In the genomic region with DNA sequence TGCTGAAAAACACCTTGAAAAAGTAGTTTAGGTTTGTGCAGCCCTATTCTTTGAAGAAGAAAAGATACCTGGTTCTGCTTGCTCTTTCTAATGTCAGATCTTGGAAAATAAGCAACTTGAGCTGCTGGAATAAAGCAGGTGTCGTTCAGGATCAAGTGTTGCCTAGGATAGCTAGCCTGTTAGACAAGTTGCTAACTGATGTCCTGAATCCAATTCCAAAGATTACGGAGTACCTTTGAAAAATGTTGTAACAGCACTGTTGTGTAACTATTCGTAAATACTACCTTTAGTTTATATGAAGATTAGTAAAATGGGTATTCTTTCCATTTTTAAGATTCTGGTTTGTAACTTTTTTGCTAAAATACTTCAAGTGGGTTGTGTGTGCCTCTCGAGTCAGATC, we compare ENCODE assay signal across 14 cellular contexts.
DNase-seq lines count a peak whose midpoint lies in the region; ATAC-seq and TF ChIP-seq lines count a peak whose summit lies in the region.
"Had no signal": no experiment of that assay in that cellular context is flagged by ENCODE, and none has a peak within 500 bp of the region (broad histone marks: within the 10 kb centered on the region; RNA-seq: fewer than 3 reads in every experiment).

No MANE protein-coding gene starts in this region.

- no peak overlapping the region for H2BK15ac ChIP-seq in mesendoderm (replicated peaks; ENCODE audit: low read depth)

- 0 out of 2 replicates have a peak overlapping the region, but pooled peaks have one; percentile 12 for H3K4me2 ChIP-seq in PC-9
- H3K4me2 ChIP-seq in mesendoderm (ENCODE audit: low read length) = no peak overlapping the region

- DNase-seq in PC-9 (no peak), epithelial cell of prostate (ENCODE audit: low read depth, low spot score) (no peak), mesendoderm (no peak), tibial artery (no peak), putamen (ENCODE audit: low spot score) (no peak), mesenteric fat pad (ENCODE audit: low spot score) (no peak)
- DNase-seq: activated CD4-positive, alpha-beta T cell treated with anti-CD3 and anti-CD28 coated beads for 48 hours; CD4-positive, alpha-beta memory T cell; NCI-H1092 treated with DMSO at 0.1 percent for 48 hours; NCI-H446 treated with DMSO at 0.1 percent for 48 hours; stimulated activated naive CD4-positive, alpha-beta T cell; T-helper 17 cell had no signal

- H3K18ac ChIP-seq in mesendoderm (ENCODE audit: low read length) = peak overlapping the region; percentile 60

- peaks cover 24% of the 10 kb centered on the region for H3F3A ChIP-seq in PC-9 (ENCODE audit: insufficient read depth, low read depth)

- H3K56ac ChIP-seq in mesendoderm (ENCODE audit: low read length) = no peak overlapping the region

- H3K23ac ChIP-seq in mesendoderm (ENCODE audit: low read length) = no peak overlapping the region

- ATAC-seq in GM18498 (IDR thresholded peaks at IDR 0.05; ENCODE audit: unreplicated experiment) = no peak
- ATAC-seq: activated T-helper 17 cell treated with anti-CD3 and anti-CD28 coated beads, Interleukin-2, amount 50 U/mL, for 72 hours; T-helper 17 cell had no signal

- H4K20me1 ChIP-seq in PC-9 (ENCODE audit: insufficient read depth) = no peaks in the 10 kb centered on the region

- no peak overlapping the region for H2AK5ac ChIP-seq in mesendoderm (ENCODE audit: low read length)

- H3K79me1 ChIP-seq in mesendoderm (ENCODE audit: low read length) = no peaks in the 10 kb centered on the region

- no peak overlapping the region for H3K9ac ChIP-seq in mesendoderm (ENCODE audit: low read length)

- no peaks in the 10 kb centered on the region for H3K36me3 ChIP-seq in PC-9 (ENCODE audit: low read depth)
- no peaks in the 10 kb centered on the region for H3K36me3 ChIP-seq in mesendoderm (ENCODE audit: control insufficient read depth, insufficient read depth, low read length)
- H3K36me3 ChIP-seq in tibial artery = no peaks in the 10 kb centered on the region

- CTCF ChIA-PET in PC-9 (lab: Charles Lee) = interaction anchor here (0.6 kb wide), 1 partner anchor 38 kb away, joined by 4 read pairs; no protein-coding TSS in a partner anchor

- peaks cover 5% of the 10 kb centered on the region for H3K9me3 ChIP-seq in PC-9 (ENCODE audit: insufficient read depth, low read depth)
- H3K9me3 ChIP-seq in tibial artery = no peaks in the 10 kb centered on the region

- H3K4me3 ChIP-seq in PC-9 = no peak overlapping the region
- H3K4me3 ChIP-seq in mesendoderm (ENCODE audit: low read length) = no peak overlapping the region
- H3K4me3 ChIP-seq in tibial artery = no peak overlapping the region

- no peak for TF ChIP-seq CTCF in PC-9 (conservative IDR thresholded peaks at IDR 0.05)
- TF ChIP-seq CTCF in tibial artery (IDR thresholded peaks at IDR 0.05) = no peak

- WGBS in mesendoderm (ENCODE audit: extremely low coverage, insufficient coverage, low lambda C conversion rate) = no CpG with 5 or more reads among the region's 4 CpGs

- H2BK5ac ChIP-seq in mesendoderm (ENCODE audit: low read length) = no peak overlapping the region

- no peak overlapping the region for H4K8ac ChIP-seq in mesendoderm (ENCODE audit: low read depth, low read length)

- H3K79me2 ChIP-seq in PC-9 (ENCODE audit: low read depth) = peaks cover 42% of the 10 kb centered on the region
- no peaks in the 10 kb centered on the region for H3K79me2 ChIP-seq in mesendoderm (ENCODE audit: control insufficient read depth, insufficient read depth, low read length)

- H3K27ac ChIP-seq in PC-9 (peak overlapping the region; percentile 56), epithelial cell of prostate (peak overlapping the region; percentile 87), mesendoderm (ENCODE audit: low read depth, low read length) (no peak overlapping the region), tibial artery (peak overlapping the region; percentile 11 to 46)

- no peak overlapping the region for H3K4ac ChIP-seq in mesendoderm (ENCODE audit: low read depth, low read length)

- peaks cover 40% of the 10 kb centered on the region for H3K4me1 ChIP-seq in PC-9 (replicated peaks; ENCODE audit: insufficient read depth)
- no peaks in the 10 kb centered on the region for H3K4me1 ChIP-seq in mesendoderm (ENCODE audit: control insufficient read depth, low read depth, low read length)
- peaks cover 0 to 60% (median 33%) of the 10 kb centered on the region in 4 donors for H3K4me1 ChIP-seq in tibial artery

- no peak overlapping the region for H2AFZ ChIP-seq in PC-9

- intact Hi-C loops in PC-9 (cut with micrococcal nuclease; ENCODE audit: unreplicated experiment) = loop anchor here (5.0 kb wide), 1 partner anchor 33 kb away; no protein-coding TSS in a partner anchor
- intact Hi-C loops in tibial artery (cut with DNase I; ENCODE audit: low total_unique reads) = no loop called here

- BruUV-seq in PC-9 (replicated peaks; lab: Mats Ljungman, UMichigan) = no TSS peak

- no peak overlapping the region for H4K5ac ChIP-seq in mesendoderm (ENCODE audit: low read length)

- H3K9me2 ChIP-seq in PC-9 (ENCODE audit: insufficient read depth) = no peaks in the 10 kb centered on the region

- POLR2A ChIA-PET in PC-9 (lab: Charles Lee; ENCODE audit: unreplicated experiment) = no interaction called here

- H3K27me3 ChIP-seq in PC-9 (ENCODE audit: insufficient read depth, low read depth) = no peaks in the 10 kb centered on the region
- no peaks in the 10 kb centered on the region for H3K27me3 ChIP-seq in mesendoderm (ENCODE audit: insufficient read depth, low read length, poor library complexity)
- no peaks in the 10 kb centered on the region for H3K27me3 ChIP-seq in tibial artery

- H2BK120ac ChIP-seq in mesendoderm (ENCODE audit: low read depth, low read length) = no peak overlapping the region
